Comparison of ENCODE assay signal across 8 cellular contexts in the genomic region with DNA sequence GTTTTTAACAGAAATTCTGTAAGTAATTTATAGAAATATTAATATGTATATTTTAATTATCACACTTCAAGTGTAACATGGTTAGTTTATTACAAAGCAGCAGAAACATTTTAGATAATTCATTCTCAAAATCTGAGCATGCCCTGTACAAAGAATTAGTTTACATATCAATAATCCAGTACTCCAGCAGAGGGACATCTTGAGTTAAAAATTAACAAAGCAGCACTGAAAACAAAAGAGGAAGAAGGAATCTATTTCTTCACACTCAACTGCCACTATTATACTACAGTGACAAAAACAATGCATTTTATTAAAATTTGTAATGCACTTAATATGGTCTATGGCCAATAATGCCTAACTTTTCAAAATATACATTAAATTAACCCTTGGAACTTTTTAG.
DNase-seq lines count a peak whose midpoint lies in the region; ATAC-seq and TF ChIP-seq lines count a peak whose summit lies in the region.

No MANE protein-coding gene starts in this region.

- H3K27ac Mint-ChIP-seq in MCF 10A (ENCODE audit: low read depth, unreplicated experiment) = no peak overlapping the region

- H3K36me3 Mint-ChIP-seq in MCF 10A (ENCODE audit: insufficient read depth, unreplicated experiment) = no peaks in the 10 kb centered on the region

- no peaks in the 10 kb centered on the region for H3K36me3 ChIP-seq in breast epithelium
- H3K36me3 ChIP-seq in upper lobe of right lung = no peaks in the 10 kb centered on the region
- H3K36me3 ChIP-seq in transverse colon = no peaks in the 10 kb centered on the region

- no peaks in the 10 kb centered on the region for H3K9me3 Mint-ChIP-seq in MCF 10A (ENCODE audit: unreplicated experiment)

- H3K27ac ChIP-seq in breast epithelium (no peak overlapping the region), upper lobe of right lung (no peak overlapping the region), transverse colon (no peak overlapping the region)

- CTCF ChIA-PET in MCF 10A (lab: Yijun Ruan, JAX) = interaction anchor here (0.6 to 1.0 kb wide), 7 partner anchors 11 to 1274 kb away, joined by 3 to 4 read pairs (median 3); no protein-coding TSS in a partner anchor

- intact Hi-C loops in MCF 10A (cut with micrococcal nuclease) = loop anchor here (1.0 to 2.0 kb wide), 3 partner anchors 240 to 1274 kb away; no protein-coding TSS in a partner anchor
- intact Hi-C loops in breast epithelium (cut with DNase I; ENCODE audit: low total_unique reads) = no loop called here
- intact Hi-C loops in upper lobe of right lung (cut with DNase I) = no loop called here
- intact Hi-C loops in transverse colon (cut with DNase I; ENCODE audit: low total_unique reads) = no loop called here

- no peak overlapping the region for H3K4me3 Mint-ChIP-seq in MCF 10A (ENCODE audit: unreplicated experiment)

- DNase-seq in MCF 10A (ENCODE audit: unreplicated experiment) = peak; percentile 49
- no peak for DNase-seq in breast epithelium (ENCODE audit: low spot score in 2 of 2)
- DNase-seq in NCI-H774 (lab: John Stamatoyannopoulos, UW) = peak; percentile 19
- DNase-seq in epithelial cell of proximal tubule (ENCODE audit: low read depth) = peak; percentile 2
- no peak for DNase-seq in upper lobe of right lung
- DNase-seq in NCI-H446 treated with DMSO at 0.1 percent for 48 hours (lab: John Stamatoyannopoulos, UW) = no peak
- no peak for DNase-seq in transverse colon

- no peaks in the 10 kb centered on the region for H3K9me3 ChIP-seq in breast epithelium
- H3K9me3 ChIP-seq in upper lobe of right lung = no peaks in the 10 kb centered on the region
- H3K9me3 ChIP-seq in transverse colon = no peaks in the 10 kb centered on the region

- H3K27me3 Mint-ChIP-seq in MCF 10A (ENCODE audit: insufficient read depth, unreplicated experiment) = peaks cover 17% of the 10 kb centered on the region

- no peak overlapping the region for H3K4me3 ChIP-seq in breast epithelium
- no peak overlapping the region for H3K4me3 ChIP-seq in epithelial cell of proximal tubule (ENCODE audit: low read depth, low read length)
- H3K4me3 ChIP-seq in upper lobe of right lung = no peak overlapping the region
- no peak overlapping the region for H3K4me3 ChIP-seq in transverse colon

- no peak for TF ChIP-seq EP300 in transverse colon (IDR thresholded peaks at IDR 0.05; ENCODE audit: low read depth)

- BruUV-seq in MCF 10A (replicated peaks; lab: Mats Ljungman, UMichigan) = no TSS peak

- TF ChIP-seq CTCF in MCF 10A (IDR thresholded peaks at IDR 0.05; ENCODE audit: unreplicated experiment) = peak; percentile 40
- peak in 1 of 3 donors; percentile 28 for TF ChIP-seq CTCF in breast epithelium (IDR thresholded peaks at IDR 0.05)
- TF ChIP-seq CTCF in epithelial cell of proximal tubule (conservative IDR thresholded peaks at IDR 0.05; ENCODE audit: low read depth, low read length) = peak; percentile 41
- TF ChIP-seq CTCF in upper lobe of right lung (IDR thresholded peaks at IDR 0.05) = peak; percentile 35
- peak in 1 of 5 experiments; percentile 16 for TF ChIP-seq CTCF in transverse colon (IDR thresholded peaks at IDR 0.05)

- ATAC-seq in upper lobe of right lung (no peak), GM21423 (IDR thresholded peaks at IDR 0.05; ENCODE audit: unreplicated experiment) (no peak)

- POLR2A ChIA-PET in MCF 10A (lab: Yijun Ruan, JAX) = interaction anchor here (0.9 kb wide), 1 partner anchor 325 kb away, joined by 3 read pairs; no protein-coding TSS in a partner anchor

- in situ Hi-C loops in transverse colon (cut with MboI; ENCODE audit: low pct_ligation_motif_present in 1 of 4, low pct_unique_long_range_greater_than_20kb in 1 of 4, low sequenced_read_pairs in 3 of 4) = loop anchor here in 1 of 4 donors (25.0 kb wide), 1 partner anchor 324 kb away; no protein-coding TSS in a partner anchor

- no peak for TF ChIP-seq POLR2A in breast epithelium (IDR thresholded peaks at IDR 0.05)
- no peak for TF ChIP-seq POLR2A in transverse colon (IDR thresholded peaks at IDR 0.05)

- H3K4me1 ChIP-seq in breast epithelium (no peaks in the 10 kb centered on the region), upper lobe of right lung (no peaks in the 10 kb centered on the region), transverse colon (no peaks in the 10 kb centered on the region)

- no peaks in the 10 kb centered on the region for H3K4me1 Mint-ChIP-seq in MCF 10A (ENCODE audit: insufficient read depth, unreplicated experiment)

- H3K27me3 ChIP-seq in breast epithelium = peaks cover 0 to 36% of the 10 kb centered on the region in 2 donors
- no peaks in the 10 kb centered on the region for H3K27me3 ChIP-seq in upper lobe of right lung
- no peaks in the 10 kb centered on the region for H3K27me3 ChIP-seq in transverse colon

Comparison
In these comparisons a context has a peak if more than half of its experiments do, and no peak if none do; other contexts are left out.
1. DNase-seq: peak in MCF 10A (single experiment), NCI-H774 (single experiment) and epithelial cell of proximal tubule (single experiment); none in breast epithelium (0 of 2), upper lobe of right lung (single experiment), NCI-H446 treated with DMSO at 0.1 percent for 48 hours (single experiment) and transverse colon (single experiment).